ENCODE assay signal across 8 cellular contexts in the genomic region with DNA sequence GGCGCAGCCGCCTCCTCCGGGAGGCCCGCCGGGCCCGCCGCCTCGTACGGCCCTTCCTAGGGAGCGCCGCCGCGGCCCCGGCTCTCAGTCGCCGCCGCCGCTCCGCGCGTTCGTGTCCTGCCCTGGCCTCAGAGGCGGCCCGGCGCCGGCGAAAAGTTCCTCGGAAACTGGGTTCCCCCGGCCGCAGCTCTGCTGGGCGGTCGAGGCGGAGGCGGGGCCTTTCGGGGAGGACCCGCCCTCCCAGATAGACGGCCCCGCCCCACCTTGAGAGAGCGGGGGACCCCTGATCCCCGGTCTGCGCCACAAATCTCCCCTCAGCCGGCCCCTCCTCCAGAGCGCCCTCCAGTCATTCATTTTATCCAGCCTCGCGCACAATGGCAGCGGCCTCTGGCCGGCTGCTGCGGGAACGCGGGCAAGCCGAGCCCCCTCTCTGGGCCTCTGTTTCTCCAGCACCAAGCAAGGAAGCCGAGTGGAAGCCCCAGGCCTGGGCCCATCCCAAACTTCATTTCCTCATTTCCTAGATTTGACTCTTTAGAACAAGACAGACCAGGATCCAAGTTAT. TPM values are rescaled to one million over a fixed set of nuclear protein-coding genes. Genes with fewer than 3 reads are reported as not detected.
DNase-seq lines count a peak whose midpoint lies in the region; ATAC-seq and TF ChIP-seq lines count a peak whose summit lies in the region.

SREBF1 (minus strand) TSS at position 169 of the 562 bp plus-strand sequence. CDS start 169 bp downstream, outside the sequence.

- peaks cover 35% of the 10 kb centered on the region for H3K79me2 ChIP-seq in KMS-11 (ENCODE audit: insufficient read depth, low read depth)

- intact Hi-C loops in lower lobe of right lung (cut with DNase I): no loop called here

- H3K4me1 ChIP-seq in KMS-11 (ENCODE audit: low read depth, poor library complexity, severe bottlenecking) (peaks cover 63% of the 10 kb centered on the region), duodenal mucosa (ENCODE audit: control insufficient read depth in 1 of 2, insufficient read depth in 2 of 2, low read length in 2 of 2) (peaks cover 58 to 63% of the 10 kb centered on the region in 2 donors), lower lobe of right lung (peaks cover 69% of the 10 kb centered on the region)

- H3K27me3 ChIP-seq in KMS-11 (ENCODE audit: insufficient read depth, low read depth) (no peaks in the 10 kb centered on the region), duodenal mucosa (ENCODE audit: control insufficient read depth in 1 of 2, insufficient read depth in 2 of 2, low read length in 2 of 2) (no peaks in the 10 kb centered on the region), lower lobe of right lung (ENCODE audit: low read depth) (no peaks in the 10 kb centered on the region)

- H2AFZ ChIP-seq in KMS-11 (ENCODE audit: low read depth): no peak within 1 kb of the TSS; the same call in 1 of the 2 replicates

- H3K27ac ChIP-seq in KMS-11 (peak within 1 kb of the TSS; percentile 88), duodenal mucosa (ENCODE audit: low read depth, low read length) (peak within 1 kb of the TSS; percentile 99), lower lobe of right lung (peak within 1 kb of the TSS; percentile 100)

- H3K36me3 ChIP-seq in KMS-11 (ENCODE audit: insufficient read depth): no peaks in the 10 kb centered on the region
- peaks cover 3 to 5% of the 10 kb centered on the region in 2 donors for H3K36me3 ChIP-seq in duodenal mucosa (ENCODE audit: control insufficient read depth in 1 of 2, insufficient read depth in 2 of 2, low read length in 2 of 2)
- H3K36me3 ChIP-seq in lower lobe of right lung: peaks cover 9% of the 10 kb centered on the region

- ATAC-seq in GM21619 (IDR thresholded peaks at IDR 0.05; ENCODE audit: unreplicated experiment) (peak; percentile 31), lower lobe of right lung (peak; percentile 29 to 33)

- H3K9me3 ChIP-seq in duodenal mucosa (ENCODE audit: control insufficient read depth in 1 of 2, low read length in 2 of 2) (no peaks in the 10 kb centered on the region), lower lobe of right lung (no peaks in the 10 kb centered on the region)

- peak; percentile 7 for DNase-seq in GF-D8 (lab: John Stamatoyannopoulos, UW)
- peak; percentile 80 for DNase-seq in activated CD4-positive, alpha-beta T cell treated with anti-CD3 and anti-CD28 coated beads for 48 hours
- DNase-seq in lower lobe of right lung: peak; percentile 73
- peak; percentile 44 for DNase-seq in stimulated activated CD8-positive, alpha-beta memory T cell treated with anti-CD3 and anti-CD28 coated beads, Interleukin-12 subunit alpha, Interleukin-12 subunit beta, amount 100 ng/mL, for 1 hour (ENCODE audit: low read depth)
- DNase-seq in NCI-H1930 (lab: John Stamatoyannopoulos, UW): no peak

- peak within 1 kb of the TSS; percentile 95 for H3K4me2 ChIP-seq in KMS-11

- no peaks in the 10 kb centered on the region for H4K20me1 ChIP-seq in KMS-11 (ENCODE audit: insufficient read depth)

- H3K4me3 ChIP-seq in KMS-11 (IDR thresholded peaks at IDR 0.05; ENCODE audit: insufficient read depth, low read depth, low read length): no peak within 1 kb of the TSS
- peak within 1 kb of the TSS; percentile 68 to 88 for H3K4me3 ChIP-seq in duodenal mucosa (ENCODE audit: low read depth in 1 of 2, low read length in 2 of 2)
- H3K4me3 ChIP-seq in lower lobe of right lung: peak within 1 kb of the TSS; percentile 98

- H3K9ac ChIP-seq in KMS-11 (peak within 1 kb of the TSS; percentile 93), duodenal mucosa (ENCODE audit: low read depth in 1 of 2, low read length in 2 of 2) (peak within 1 kb of the TSS; percentile 96 to 98)

- TF ChIP-seq CTCF in KMS-11 (conservative IDR thresholded peaks at IDR 0.05; ENCODE audit: low read depth, low read length) (no peak), lower lobe of right lung (IDR thresholded peaks at IDR 0.05) (no peak)

RNA-seq across cellular contexts. Expression of gene SREBF1, which starts in this region (rescaled TPM):
- 77.2 TPM for total RNA-seq in lower lobe of right lung

Comparison
In these comparisons a context has a peak if more than half of its experiments do, and no peak if none do; other contexts are left out.
1. DNase-seq: peak in GF-D8 (single experiment), activated CD4-positive, alpha-beta T cell treated with anti-CD3 and anti-CD28 coated beads for 48 hours (single experiment), lower lobe of right lung (single experiment) and stimulated activated CD8-positive, alpha-beta memory T cell treated with anti-CD3 and anti-CD28 coated beads, Interleukin-12 subunit alpha, Interleukin-12 subunit beta, amount 100 ng/mL, for 1 hour (single experiment); none in NCI-H1930 (0 of 2).
2. Peak in every context shown above with its lines, with median percentiles within 50 percentile points of each other: H3K27ac ChIP-seq.